Comparison of ENCODE assay signal across 1 cellular context in the genomic region with DNA sequence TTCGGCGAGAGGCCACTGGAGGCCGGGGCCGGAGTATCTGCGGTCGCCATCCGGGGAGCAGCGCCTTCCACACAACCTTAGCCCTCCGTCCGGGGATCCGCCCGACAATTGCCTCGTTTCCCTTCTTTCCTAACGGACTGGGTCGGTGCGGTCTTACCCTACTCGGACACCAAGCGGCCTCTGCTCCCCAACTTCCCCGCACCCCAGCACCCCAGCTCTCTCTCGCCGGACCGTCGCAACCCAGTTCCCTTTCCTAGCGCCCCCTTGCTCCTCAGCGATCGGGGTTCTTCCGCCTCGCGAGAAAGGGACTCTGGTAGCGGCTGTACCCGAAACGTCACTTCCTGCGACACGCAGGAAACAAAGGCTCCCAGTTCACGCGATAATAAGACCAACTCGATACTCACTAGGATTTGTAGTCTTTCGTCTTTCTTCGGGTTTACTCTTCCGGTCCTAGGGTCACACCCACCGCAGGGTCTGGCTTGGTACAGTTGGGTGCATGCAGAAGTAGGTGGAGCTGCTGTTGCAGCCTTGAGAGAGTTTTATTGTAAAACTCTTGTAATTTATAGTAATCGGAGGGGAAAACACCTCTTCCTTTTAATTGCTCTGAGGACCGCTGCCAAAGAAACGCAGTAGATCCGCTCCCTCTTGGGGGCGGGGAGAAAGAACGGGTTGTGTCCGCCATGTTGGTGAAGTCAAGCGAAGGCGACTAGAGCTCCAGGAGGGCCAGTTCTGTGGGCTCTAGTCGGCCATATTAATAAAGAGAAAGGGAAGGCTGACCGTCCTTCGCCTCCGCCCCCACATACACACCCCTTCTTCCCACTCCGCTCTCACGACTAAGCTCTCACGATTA.
TF ChIP-seq lines count a peak whose summit lies in the region.

A gene (plus strand): TSS at position 741 of the 850 bp plus-strand sequence. CDS start 209 bp downstream, outside the sequence.
A gene with protein sequence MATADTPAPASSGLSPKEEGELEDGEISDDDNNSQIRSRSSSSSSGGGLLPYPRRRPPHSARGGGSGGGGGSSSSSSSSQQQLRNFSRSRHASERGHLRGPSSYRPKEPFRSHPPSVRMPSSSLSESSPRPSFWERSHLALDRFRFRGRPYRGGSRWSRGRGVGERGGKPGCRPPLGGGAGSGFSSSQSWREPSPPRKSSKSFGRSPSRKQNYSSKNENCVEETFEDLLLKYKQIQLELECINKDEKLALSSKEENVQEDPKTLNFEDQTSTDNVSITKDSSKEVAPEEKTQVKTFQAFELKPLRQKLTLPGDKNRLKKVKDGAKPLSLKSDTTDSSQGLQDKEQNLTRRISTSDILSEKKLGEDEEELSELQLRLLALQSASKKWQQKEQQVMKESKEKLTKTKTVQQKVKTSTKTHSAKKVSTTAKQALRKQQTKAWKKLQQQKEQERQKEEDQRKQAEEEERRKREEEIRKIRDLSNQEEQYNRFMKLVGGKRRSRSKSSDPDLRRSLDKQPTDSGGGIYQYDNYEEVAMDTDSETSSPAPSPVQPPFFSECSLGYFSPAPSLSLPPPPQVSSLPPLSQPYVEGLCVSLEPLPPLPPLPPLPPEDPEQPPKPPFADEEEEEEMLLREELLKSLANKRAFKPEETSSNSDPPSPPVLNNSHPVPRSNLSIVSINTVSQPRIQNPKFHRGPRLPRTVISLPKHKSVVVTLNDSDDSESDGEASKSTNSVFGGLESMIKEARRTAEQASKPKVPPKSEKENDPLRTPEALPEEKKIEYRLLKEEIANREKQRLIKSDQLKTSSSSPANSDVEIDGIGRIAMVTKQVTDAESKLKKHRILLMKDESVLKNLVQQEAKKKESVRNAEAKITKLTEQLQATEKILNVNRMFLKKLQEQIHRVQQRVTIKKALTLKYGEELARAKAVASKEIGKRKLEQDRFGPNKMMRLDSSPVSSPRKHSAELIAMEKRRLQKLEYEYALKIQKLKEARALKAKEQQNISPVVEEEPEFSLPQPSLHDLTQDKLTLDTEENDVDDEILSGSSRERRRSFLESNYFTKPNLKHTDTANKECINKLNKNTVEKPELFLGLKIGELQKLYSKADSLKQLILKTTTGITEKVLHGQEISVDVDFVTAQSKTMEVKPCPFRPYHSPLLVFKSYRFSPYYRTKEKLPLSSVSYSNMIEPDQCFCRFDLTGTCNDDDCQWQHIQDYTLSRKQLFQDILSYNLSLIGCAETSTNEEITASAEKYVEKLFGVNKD (N-terminal part only) (minus strand): TSS at position 288 of the 850 bp plus-strand sequence. CDS start 238 bp downstream, at position 50.

TF ChIP-seq in K562, 482 proteins besides CTCF, POLR2A, EP300 and RAD21 (continued from another document and continues in another):
- TF ChIP-seq, protein P1, sequence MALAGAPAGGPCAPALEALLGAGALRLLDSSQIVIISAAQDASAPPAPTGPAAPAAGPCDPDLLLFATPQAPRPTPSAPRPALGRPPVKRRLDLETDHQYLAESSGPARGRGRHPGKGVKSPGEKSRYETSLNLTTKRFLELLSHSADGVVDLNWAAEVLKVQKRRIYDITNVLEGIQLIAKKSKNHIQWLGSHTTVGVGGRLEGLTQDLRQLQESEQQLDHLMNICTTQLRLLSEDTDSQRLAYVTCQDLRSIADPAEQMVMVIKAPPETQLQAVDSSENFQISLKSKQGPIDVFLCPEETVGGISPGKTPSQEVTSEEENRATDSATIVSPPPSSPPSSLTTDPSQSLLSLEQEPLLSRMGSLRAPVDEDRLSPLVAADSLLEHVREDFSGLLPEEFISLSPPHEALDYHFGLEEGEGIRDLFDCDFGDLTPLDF (CRISPR knock-in tag; IDR thresholded peaks at IDR 0.05), result no peak
- TF ChIP-seq TAL1 (IDR thresholded peaks at IDR 0.05), result no peak
- no peak for TF ChIP-seq ZNF324 (CRISPR knock-in tag; IDR thresholded peaks at IDR 0.05)
- TF ChIP-seq MTA2 (IDR thresholded peaks at IDR 0.05; ENCODE audit: low read depth), result 0 out of 2 replicates have a peak, but pooled peaks have one; percentile 14
- no peak for TF ChIP-seq STAG1 (CRISPR knock-in tag; IDR thresholded peaks at IDR 0.05; ENCODE audit: borderline replicate concordance)
- no peak for TF ChIP-seq XRCC4 (IDR thresholded peaks at IDR 0.05; ENCODE audit: extremely low read depth, insufficient read depth, insufficient read length)
- TF ChIP-seq, protein P2, sequence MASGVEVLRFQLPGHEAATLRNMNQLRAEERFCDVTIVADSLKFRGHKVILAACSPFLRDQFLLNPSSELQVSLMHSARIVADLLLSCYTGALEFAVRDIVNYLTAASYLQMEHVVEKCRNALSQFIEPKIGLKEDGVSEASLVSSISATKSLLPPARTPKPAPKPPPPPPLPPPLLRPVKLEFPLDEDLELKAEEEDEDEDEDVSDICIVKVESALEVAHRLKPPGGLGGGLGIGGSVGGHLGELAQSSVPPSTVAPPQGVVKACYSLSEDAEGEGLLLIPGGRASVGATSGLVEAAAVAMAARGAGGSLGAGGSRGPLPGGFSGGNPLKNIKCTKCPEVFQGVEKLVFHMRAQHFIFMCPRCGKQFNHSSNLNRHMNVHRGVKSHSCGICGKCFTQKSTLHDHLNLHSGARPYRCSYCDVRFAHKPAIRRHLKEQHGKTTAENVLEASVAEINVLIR (CRISPR knock-in tag; IDR thresholded peaks at IDR 0.05), result peak; percentile 86
- TF ChIP-seq, protein P3, sequence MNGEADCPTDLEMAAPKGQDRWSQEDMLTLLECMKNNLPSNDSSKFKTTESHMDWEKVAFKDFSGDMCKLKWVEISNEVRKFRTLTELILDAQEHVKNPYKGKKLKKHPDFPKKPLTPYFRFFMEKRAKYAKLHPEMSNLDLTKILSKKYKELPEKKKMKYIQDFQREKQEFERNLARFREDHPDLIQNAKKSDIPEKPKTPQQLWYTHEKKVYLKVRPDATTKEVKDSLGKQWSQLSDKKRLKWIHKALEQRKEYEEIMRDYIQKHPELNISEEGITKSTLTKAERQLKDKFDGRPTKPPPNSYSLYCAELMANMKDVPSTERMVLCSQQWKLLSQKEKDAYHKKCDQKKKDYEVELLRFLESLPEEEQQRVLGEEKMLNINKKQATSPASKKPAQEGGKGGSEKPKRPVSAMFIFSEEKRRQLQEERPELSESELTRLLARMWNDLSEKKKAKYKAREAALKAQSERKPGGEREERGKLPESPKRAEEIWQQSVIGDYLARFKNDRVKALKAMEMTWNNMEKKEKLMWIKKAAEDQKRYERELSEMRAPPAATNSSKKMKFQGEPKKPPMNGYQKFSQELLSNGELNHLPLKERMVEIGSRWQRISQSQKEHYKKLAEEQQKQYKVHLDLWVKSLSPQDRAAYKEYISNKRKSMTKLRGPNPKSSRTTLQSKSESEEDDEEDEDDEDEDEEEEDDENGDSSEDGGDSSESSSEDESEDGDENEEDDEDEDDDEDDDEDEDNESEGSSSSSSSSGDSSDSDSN (IDR thresholded peaks at IDR 0.05; ENCODE audit: borderline replicate concordance in 1 of 2, low read depth in 2 of 2, low read length in 2 of 2), result peak; percentile 89 to 91
- TF ChIP-seq ZNF57 (CRISPR knock-in tag; IDR thresholded peaks at IDR 0.05), result no peak
- TF ChIP-seq NFXL1 (CRISPR knock-in tag; IDR thresholded peaks at IDR 0.05), result no peak
- TF ChIP-seq, protein P4, sequence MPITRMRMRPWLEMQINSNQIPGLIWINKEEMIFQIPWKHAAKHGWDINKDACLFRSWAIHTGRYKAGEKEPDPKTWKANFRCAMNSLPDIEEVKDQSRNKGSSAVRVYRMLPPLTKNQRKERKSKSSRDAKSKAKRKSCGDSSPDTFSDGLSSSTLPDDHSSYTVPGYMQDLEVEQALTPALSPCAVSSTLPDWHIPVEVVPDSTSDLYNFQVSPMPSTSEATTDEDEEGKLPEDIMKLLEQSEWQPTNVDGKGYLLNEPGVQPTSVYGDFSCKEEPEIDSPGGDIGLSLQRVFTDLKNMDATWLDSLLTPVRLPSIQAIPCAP (CRISPR knock-in tag; IDR thresholded peaks at IDR 0.05; ENCODE audit: borderline replicate concordance), result no peak
- TF ChIP-seq, protein P5, sequence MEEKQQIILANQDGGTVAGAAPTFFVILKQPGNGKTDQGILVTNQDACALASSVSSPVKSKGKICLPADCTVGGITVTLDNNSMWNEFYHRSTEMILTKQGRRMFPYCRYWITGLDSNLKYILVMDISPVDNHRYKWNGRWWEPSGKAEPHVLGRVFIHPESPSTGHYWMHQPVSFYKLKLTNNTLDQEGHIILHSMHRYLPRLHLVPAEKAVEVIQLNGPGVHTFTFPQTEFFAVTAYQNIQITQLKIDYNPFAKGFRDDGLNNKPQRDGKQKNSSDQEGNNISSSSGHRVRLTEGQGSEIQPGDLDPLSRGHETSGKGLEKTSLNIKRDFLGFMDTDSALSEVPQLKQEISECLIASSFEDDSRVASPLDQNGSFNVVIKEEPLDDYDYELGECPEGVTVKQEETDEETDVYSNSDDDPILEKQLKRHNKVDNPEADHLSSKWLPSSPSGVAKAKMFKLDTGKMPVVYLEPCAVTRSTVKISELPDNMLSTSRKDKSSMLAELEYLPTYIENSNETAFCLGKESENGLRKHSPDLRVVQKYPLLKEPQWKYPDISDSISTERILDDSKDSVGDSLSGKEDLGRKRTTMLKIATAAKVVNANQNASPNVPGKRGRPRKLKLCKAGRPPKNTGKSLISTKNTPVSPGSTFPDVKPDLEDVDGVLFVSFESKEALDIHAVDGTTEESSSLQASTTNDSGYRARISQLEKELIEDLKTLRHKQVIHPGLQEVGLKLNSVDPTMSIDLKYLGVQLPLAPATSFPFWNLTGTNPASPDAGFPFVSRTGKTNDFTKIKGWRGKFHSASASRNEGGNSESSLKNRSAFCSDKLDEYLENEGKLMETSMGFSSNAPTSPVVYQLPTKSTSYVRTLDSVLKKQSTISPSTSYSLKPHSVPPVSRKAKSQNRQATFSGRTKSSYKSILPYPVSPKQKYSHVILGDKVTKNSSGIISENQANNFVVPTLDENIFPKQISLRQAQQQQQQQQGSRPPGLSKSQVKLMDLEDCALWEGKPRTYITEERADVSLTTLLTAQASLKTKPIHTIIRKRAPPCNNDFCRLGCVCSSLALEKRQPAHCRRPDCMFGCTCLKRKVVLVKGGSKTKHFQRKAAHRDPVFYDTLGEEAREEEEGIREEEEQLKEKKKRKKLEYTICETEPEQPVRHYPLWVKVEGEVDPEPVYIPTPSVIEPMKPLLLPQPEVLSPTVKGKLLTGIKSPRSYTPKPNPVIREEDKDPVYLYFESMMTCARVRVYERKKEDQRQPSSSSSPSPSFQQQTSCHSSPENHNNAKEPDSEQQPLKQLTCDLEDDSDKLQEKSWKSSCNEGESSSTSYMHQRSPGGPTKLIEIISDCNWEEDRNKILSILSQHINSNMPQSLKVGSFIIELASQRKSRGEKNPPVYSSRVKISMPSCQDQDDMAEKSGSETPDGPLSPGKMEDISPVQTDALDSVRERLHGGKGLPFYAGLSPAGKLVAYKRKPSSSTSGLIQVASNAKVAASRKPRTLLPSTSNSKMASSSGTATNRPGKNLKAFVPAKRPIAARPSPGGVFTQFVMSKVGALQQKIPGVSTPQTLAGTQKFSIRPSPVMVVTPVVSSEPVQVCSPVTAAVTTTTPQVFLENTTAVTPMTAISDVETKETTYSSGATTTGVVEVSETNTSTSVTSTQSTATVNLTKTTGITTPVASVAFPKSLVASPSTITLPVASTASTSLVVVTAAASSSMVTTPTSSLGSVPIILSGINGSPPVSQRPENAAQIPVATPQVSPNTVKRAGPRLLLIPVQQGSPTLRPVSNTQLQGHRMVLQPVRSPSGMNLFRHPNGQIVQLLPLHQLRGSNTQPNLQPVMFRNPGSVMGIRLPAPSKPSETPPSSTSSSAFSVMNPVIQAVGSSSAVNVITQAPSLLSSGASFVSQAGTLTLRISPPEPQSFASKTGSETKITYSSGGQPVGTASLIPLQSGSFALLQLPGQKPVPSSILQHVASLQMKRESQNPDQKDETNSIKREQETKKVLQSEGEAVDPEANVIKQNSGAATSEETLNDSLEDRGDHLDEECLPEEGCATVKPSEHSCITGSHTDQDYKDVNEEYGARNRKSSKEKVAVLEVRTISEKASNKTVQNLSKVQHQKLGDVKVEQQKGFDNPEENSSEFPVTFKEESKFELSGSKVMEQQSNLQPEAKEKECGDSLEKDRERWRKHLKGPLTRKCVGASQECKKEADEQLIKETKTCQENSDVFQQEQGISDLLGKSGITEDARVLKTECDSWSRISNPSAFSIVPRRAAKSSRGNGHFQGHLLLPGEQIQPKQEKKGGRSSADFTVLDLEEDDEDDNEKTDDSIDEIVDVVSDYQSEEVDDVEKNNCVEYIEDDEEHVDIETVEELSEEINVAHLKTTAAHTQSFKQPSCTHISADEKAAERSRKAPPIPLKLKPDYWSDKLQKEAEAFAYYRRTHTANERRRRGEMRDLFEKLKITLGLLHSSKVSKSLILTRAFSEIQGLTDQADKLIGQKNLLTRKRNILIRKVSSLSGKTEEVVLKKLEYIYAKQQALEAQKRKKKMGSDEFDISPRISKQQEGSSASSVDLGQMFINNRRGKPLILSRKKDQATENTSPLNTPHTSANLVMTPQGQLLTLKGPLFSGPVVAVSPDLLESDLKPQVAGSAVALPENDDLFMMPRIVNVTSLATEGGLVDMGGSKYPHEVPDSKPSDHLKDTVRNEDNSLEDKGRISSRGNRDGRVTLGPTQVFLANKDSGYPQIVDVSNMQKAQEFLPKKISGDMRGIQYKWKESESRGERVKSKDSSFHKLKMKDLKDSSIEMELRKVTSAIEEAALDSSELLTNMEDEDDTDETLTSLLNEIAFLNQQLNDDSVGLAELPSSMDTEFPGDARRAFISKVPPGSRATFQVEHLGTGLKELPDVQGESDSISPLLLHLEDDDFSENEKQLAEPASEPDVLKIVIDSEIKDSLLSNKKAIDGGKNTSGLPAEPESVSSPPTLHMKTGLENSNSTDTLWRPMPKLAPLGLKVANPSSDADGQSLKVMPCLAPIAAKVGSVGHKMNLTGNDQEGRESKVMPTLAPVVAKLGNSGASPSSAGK (IDR thresholded peaks at IDR 0.05), result no peak
- TF ChIP-seq, protein P6, sequence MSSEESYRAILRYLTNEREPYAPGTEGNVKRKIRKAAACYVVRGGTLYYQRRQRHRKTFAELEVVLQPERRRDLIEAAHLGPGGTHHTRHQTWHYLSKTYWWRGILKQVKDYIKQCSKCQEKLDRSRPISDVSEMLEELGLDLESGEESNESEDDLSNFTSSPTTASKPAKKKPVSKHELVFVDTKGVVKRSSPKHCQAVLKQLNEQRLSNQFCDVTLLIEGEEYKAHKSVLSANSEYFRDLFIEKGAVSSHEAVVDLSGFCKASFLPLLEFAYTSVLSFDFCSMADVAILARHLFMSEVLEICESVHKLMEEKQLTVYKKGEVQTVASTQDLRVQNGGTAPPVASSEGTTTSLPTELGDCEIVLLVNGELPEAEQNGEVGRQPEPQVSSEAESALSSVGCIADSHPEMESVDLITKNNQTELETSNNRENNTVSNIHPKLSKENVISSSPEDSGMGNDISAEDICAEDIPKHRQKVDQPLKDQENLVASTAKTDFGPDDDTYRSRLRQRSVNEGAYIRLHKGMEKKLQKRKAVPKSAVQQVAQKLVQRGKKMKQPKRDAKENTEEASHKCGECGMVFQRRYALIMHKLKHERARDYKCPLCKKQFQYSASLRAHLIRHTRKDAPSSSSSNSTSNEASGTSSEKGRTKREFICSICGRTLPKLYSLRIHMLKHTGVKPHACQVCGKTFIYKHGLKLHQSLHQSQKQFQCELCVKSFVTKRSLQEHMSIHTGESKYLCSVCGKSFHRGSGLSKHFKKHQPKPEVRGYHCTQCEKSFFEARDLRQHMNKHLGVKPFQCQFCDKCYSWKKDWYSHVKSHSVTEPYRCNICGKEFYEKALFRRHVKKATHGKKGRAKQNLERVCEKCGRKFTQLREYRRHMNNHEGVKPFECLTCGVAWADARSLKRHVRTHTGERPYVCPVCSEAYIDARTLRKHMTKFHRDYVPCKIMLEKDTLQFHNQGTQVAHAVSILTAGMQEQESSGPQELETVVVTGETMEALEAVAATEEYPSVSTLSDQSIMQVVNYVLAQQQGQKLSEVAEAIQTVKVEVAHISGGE (CRISPR knock-in tag; IDR thresholded peaks at IDR 0.05), result peak; percentile 82 to 98 (median 94); a peak in 5 of 6 replicates
